ENCODE assay signal across 8 cellular contexts in genomic region chr12:28191690-28192089, GRCh38. TPM values are rescaled to one million over a fixed set of nuclear protein-coding genes. Genes with fewer than 3 reads are reported as not detected.
DNase-seq lines count a peak whose midpoint lies in the region; ATAC-seq and TF ChIP-seq lines count a peak whose summit lies in the region.

No MANE protein-coding gene starts in this region.

- no peaks in the 10 kb centered on the region for H3K36me3 ChIP-seq in CD4-positive, CD25-positive, alpha-beta regulatory T cell (ENCODE audit: control insufficient read depth, insufficient read depth, low read length)
- no peaks in the 10 kb centered on the region for H3K36me3 ChIP-seq in testis (ENCODE audit: low read depth, missing control alignments)

- peaks cover 27% of the 10 kb centered on the region for H3K36me3 Mint-ChIP-seq in CD4-positive, CD25-positive, alpha-beta regulatory T cell

- TF ChIP-seq CTCF in testis (IDR thresholded peaks at IDR 0.05) (no peak), lower leg skin (IDR thresholded peaks at IDR 0.05) (no peak)

- no peaks in the 10 kb centered on the region for H3K27me3 ChIP-seq in CD4-positive, CD25-positive, alpha-beta regulatory T cell (ENCODE audit: control insufficient read depth, insufficient read depth, low read length)
- H3K27me3 ChIP-seq in testis = no peaks in the 10 kb centered on the region

- ATAC-seq in CD4-positive, CD25-positive, alpha-beta regulatory T cell (ENCODE audit: low read depth in 2 of 2) = no peak

- intact Hi-C loops in testis (cut with DNase I; ENCODE audit: low total_unique reads) (no loop called here), lower leg skin (cut with DNase I; ENCODE audit: low total_unique reads) (no loop called here)

- 57 to 64% methylated on average over 3 of the region's 3 CpGs for WGBS in testis, 2 donors
- 34 to 37% methylated on average over 3 of the region's 3 CpGs for WGBS in lower leg skin, 2 donors

- H3K27ac Mint-ChIP-seq in CD4-positive, CD25-positive, alpha-beta regulatory T cell = peak overlapping the region; percentile 99

- H3K27me3 Mint-ChIP-seq in CD4-positive, CD25-positive, alpha-beta regulatory T cell = no peaks in the 10 kb centered on the region

- peaks cover 33 to 77% (median 60%) of the 10 kb centered on the region in 4 donors for H3K4me1 Mint-ChIP-seq in CD4-positive, CD25-positive, alpha-beta regulatory T cell

- H3K4me3 Mint-ChIP-seq in CD4-positive, CD25-positive, alpha-beta regulatory T cell = peak overlapping the region; percentile 92 to 98 (median 96)

- H3K27ac ChIP-seq in CD4-positive, CD25-positive, alpha-beta regulatory T cell (ENCODE audit: insufficient read depth, low read length, poor library complexity, severe bottlenecking) = peak overlapping the region; percentile 99
- peak overlapping the region; percentile 95 to 98 for H3K27ac ChIP-seq in testis

- TF ChIP-seq POLR2A in testis (IDR thresholded peaks at IDR 0.05) (no peak), lower leg skin (IDR thresholded peaks at IDR 0.05) (no peak)

- peak overlapping the region; percentile 97 for H3K4me3 ChIP-seq in CD4-positive, CD25-positive, alpha-beta regulatory T cell (ENCODE audit: low read depth, low read length)
- peak overlapping the region; percentile 92 to 95 for H3K4me3 ChIP-seq in testis
- H3K4me3 ChIP-seq in lower leg skin (ENCODE audit: low read depth, poor library complexity, severe bottlenecking) = no peak overlapping the region

- peak; percentile 7 to 50 (median 47) for DNase-seq in CD4-positive, CD25-positive, alpha-beta regulatory T cell
- DNase-seq in LHCN-M2 (ENCODE audit: low read depth) (peak; percentile 6), amniotic epithelial cell (ENCODE audit: low read depth) (peak; percentile 27), iris pigment epithelial cell (ENCODE audit: low read depth) (peak; percentile 17), testis (peak; percentile 16), lower leg skin (ENCODE audit: low spot score in 2 of 2) (no peak), MV-4-11 (lab: John Stamatoyannopoulos, UW) (no peak), mesenteric fat pad (ENCODE audit: low spot score) (no peak)

- H3K4me1 ChIP-seq in CD4-positive, CD25-positive, alpha-beta regulatory T cell (ENCODE audit: control insufficient read depth, insufficient read depth, low read length, poor library complexity, severe bottlenecking) = peaks cover 24% of the 10 kb centered on the region
- H3K4me1 ChIP-seq in testis = peaks cover 15% of the 10 kb centered on the region

- no peaks in the 10 kb centered on the region for H3K9me3 ChIP-seq in CD4-positive, CD25-positive, alpha-beta regulatory T cell (ENCODE audit: control insufficient read depth in 2 of 2, low read length in 2 of 2)
- H3K9me3 ChIP-seq in testis = no peaks in the 10 kb centered on the region

- peaks cover 0 to 1% (median 0%) of the 10 kb centered on the region in 7 donors for H3K9me3 Mint-ChIP-seq in CD4-positive, CD25-positive, alpha-beta regulatory T cell

RNA-seq across cellular contexts. Expression of gene CCDC91, which starts 1.4 kb away (rescaled TPM):
- total RNA-seq in CD4-positive, CD25-positive, alpha-beta regulatory T cell = 62.1 TPM
- 10 to 100 TPM; 59.4 to 74.0 (median 66.6) TPM for polyA plus RNA-seq in CD4-positive, CD25-positive, alpha-beta regulatory T cell
- 13.9 and 14.7 TPM in 2 replicates for total RNA-seq in LHCN-M2 (2014; rRNA removed)
- 6.8 TPM for polyA plus RNA-seq in LHCN-M2 (2012)
- 100 to 1,000 TPM in 1 of 2 donors, 10 to 100 TPM in 1; 92.1 to 226 TPM for total RNA-seq in testis
- polyA plus RNA-seq in testis (ENCODE audit: insufficient read depth, low read depth, low replicate concordance) = 60.6 TPM
- total RNA-seq in lower leg skin = 10 to 100 TPM; 13.8 to 31.0 (median 23.3) TPM
- total RNA-seq in mesenteric fat pad = 36.3 TPM

Comparison
In these comparisons a context has a peak if more than half of its experiments do, and no peak if none do; other contexts are left out.
1. DNase-seq: peak in CD4-positive, CD25-positive, alpha-beta regulatory T cell (3 of 3), LHCN-M2 (single experiment), amniotic epithelial cell (single experiment), iris pigment epithelial cell (single experiment) and testis (single experiment); none in lower leg skin (0 of 2), MV-4-11 (single experiment) and mesenteric fat pad (single experiment).